1 cellular context compared by ENCODE assay signal in the genomic region with DNA sequence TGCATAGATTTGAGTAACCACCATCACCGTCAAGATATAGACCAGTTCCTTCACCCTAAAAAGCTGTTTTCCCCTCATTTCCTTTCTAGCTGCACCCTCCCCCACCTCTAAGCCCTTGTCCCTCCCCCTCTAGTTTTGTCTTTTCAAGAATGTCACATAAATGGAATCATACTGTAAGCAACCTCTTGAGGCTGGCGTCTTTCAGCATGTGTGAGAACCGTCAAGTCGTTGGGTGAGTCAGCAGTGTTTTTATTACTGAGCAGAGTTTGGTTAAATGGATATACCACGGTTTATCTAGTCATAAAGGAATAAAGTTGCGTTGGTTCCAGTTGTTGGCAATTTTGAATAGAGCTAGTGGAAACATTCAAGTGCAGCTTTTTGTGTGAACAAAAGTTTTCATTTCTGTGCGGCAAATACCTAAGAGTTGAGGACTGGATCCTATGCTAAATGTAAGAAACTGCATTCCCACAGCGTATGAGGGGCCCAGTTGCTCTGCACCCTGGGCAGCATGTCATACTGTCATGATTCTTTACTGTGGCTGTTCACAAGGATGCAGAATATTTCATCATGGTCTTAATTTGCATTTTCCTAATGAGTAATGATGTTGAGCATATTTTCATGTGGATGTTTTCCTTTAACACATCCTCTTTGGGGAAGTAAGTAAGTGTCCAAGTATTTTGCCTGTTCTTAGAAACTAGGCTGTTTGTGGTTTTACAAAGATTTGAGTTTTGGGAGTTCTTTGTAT.
TF ChIP-seq lines count a peak whose summit lies in the region.

No MANE protein-coding gene starts in this region.

TF ChIP-seq in GM23338, 12 proteins besides CTCF, POLR2A, EP300 and RAD21 (continued from another document):
- TF ChIP-seq, protein P1, sequence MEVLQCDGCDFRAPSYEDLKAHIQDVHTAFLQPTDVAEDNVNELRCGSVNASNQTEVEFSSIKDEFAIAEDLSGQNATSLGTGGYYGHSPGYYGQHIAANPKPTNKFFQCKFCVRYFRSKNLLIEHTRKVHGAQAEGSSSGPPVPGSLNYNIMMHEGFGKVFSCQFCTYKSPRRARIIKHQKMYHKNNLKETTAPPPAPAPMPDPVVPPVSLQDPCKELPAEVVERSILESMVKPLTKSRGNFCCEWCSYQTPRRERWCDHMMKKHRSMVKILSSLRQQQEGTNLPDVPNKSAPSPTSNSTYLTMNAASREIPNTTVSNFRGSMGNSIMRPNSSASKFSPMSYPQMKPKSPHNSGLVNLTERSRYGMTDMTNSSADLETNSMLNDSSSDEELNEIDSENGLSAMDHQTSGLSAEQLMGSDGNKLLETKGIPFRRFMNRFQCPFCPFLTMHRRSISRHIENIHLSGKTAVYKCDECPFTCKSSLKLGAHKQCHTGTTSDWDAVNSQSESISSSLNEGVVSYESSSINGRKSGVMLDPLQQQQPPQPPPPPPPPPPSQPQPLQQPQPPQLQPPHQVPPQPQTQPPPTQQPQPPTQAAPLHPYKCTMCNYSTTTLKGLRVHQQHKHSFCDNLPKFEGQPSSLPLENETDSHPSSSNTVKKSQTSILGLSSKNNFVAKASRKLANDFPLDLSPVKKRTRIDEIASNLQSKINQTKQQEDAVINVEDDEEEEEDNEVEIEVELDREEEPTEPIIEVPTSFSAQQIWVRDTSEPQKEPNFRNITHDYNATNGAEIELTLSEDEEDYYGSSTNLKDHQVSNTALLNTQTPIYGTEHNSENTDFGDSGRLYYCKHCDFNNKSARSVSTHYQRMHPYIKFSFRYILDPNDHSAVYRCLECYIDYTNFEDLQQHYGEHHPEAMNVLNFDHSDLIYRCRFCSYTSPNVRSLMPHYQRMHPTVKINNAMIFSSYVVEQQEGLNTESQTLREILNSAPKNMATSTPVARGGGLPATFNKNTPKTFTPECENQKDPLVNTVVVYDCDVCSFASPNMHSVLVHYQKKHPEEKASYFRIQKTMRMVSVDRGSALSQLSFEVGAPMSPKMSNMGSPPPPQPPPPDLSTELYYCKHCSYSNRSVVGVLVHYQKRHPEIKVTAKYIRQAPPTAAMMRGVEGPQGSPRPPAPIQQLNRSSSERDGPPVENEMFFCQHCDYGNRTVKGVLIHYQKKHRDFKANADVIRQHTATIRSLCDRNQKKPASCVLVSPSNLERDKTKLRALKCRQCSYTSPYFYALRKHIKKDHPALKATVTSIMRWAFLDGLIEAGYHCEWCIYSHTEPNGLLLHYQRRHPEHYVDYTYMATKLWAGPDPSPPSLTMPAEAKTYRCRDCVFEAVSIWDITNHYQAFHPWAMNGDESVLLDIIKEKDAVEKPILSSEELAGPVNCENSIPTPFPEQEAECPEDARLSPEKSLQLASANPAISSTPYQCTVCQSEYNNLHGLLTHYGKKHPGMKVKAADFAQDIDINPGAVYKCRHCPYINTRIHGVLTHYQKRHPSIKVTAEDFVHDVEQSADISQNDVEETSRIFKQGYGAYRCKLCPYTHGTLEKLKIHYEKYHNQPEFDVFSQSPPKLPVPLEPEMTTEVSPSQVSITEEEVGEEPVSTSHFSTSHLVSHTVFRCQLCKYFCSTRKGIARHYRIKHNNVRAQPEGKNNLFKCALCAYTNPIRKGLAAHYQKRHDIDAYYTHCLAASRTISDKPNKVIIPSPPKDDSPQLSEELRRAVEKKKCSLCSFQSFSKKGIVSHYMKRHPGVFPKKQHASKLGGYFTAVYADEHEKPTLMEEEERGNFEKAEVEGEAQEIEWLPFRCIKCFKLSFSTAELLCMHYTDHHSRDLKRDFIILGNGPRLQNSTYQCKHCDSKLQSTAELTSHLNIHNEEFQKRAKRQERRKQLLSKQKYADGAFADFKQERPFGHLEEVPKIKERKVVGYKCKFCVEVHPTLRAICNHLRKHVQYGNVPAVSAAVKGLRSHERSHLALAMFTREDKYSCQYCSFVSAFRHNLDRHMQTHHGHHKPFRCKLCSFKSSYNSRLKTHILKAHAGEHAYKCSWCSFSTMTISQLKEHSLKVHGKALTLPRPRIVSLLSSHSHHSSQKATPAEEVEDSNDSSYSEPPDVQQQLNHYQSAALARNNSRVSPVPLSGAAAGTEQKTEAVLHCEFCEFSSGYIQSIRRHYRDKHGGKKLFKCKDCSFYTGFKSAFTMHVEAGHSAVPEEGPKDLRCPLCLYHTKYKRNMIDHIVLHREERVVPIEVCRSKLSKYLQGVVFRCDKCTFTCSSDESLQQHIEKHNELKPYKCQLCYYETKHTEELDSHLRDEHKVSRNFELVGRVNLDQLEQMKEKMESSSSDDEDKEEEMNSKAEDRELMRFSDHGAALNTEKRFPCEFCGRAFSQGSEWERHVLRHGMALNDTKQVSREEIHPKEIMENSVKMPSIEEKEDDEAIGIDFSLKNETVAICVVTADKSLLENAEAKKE (CRISPR knock-in tag; IDR thresholded peaks at IDR 0.05) = no peak
- TF ChIP-seq, protein P2, sequence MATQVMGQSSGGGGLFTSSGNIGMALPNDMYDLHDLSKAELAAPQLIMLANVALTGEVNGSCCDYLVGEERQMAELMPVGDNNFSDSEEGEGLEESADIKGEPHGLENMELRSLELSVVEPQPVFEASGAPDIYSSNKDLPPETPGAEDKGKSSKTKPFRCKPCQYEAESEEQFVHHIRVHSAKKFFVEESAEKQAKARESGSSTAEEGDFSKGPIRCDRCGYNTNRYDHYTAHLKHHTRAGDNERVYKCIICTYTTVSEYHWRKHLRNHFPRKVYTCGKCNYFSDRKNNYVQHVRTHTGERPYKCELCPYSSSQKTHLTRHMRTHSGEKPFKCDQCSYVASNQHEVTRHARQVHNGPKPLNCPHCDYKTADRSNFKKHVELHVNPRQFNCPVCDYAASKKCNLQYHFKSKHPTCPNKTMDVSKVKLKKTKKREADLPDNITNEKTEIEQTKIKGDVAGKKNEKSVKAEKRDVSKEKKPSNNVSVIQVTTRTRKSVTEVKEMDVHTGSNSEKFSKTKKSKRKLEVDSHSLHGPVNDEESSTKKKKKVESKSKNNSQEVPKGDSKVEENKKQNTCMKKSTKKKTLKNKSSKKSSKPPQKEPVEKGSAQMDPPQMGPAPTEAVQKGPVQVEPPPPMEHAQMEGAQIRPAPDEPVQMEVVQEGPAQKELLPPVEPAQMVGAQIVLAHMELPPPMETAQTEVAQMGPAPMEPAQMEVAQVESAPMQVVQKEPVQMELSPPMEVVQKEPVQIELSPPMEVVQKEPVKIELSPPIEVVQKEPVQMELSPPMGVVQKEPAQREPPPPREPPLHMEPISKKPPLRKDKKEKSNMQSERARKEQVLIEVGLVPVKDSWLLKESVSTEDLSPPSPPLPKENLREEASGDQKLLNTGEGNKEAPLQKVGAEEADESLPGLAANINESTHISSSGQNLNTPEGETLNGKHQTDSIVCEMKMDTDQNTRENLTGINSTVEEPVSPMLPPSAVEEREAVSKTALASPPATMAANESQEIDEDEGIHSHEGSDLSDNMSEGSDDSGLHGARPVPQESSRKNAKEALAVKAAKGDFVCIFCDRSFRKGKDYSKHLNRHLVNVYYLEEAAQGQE (IDR thresholded peaks at IDR 0.05; ENCODE audit: unreplicated experiment) = no peak
- TF ChIP-seq CREB1 (CRISPR knock-in tag; IDR thresholded peaks at IDR 0.05; ENCODE audit: low read depth) (no peak), ZNF114 (CRISPR knock-in tag; IDR thresholded peaks at IDR 0.05) (no peak), EZH2phosphoT487 (IDR thresholded peaks at IDR 0.05; ENCODE audit: unreplicated experiment) (no peak), JUNB (IDR thresholded peaks at IDR 0.05; ENCODE audit: unreplicated experiment) (no peak)
- TF ChIP-seq, protein P3, sequence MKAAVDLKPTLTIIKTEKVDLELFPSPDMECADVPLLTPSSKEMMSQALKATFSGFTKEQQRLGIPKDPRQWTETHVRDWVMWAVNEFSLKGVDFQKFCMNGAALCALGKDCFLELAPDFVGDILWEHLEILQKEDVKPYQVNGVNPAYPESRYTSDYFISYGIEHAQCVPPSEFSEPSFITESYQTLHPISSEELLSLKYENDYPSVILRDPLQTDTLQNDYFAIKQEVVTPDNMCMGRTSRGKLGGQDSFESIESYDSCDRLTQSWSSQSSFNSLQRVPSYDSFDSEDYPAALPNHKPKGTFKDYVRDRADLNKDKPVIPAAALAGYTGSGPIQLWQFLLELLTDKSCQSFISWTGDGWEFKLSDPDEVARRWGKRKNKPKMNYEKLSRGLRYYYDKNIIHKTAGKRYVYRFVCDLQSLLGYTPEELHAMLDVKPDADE (IDR thresholded peaks at IDR 0.05) = no peak
